ENCODE assay signal across 22 cellular contexts in the genomic region with DNA sequence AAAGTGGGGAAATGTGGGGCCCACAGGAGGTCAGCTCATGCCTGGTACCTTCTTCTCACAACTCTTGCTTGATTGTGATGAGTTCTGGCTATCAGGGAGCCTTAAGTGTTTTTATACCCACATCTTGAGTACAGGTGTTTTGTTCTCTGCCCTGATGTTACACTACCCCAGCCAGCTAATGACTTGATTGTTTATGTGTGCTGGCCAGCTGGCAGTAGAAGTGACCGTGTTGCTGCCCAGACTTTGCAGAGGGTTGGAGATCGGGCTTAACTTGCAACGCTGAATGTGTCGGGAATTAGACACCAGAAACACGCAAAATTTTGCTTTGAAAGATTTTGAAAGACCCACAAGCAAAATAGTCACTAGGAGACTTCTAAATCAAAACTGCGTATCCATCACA. TPM values are rescaled to one million over a fixed set of nuclear protein-coding genes. Genes with fewer than 3 reads are reported as not detected.
DNase-seq lines count a peak whose midpoint lies in the region; ATAC-seq, FAIRE-seq and TF ChIP-seq lines count a peak whose summit lies in the region.
"Had no signal": no experiment of that assay in that cellular context is flagged by ENCODE, and none has a peak within 500 bp of the region (broad histone marks: within the 10 kb centered on the region; RNA-seq: fewer than 3 reads in every experiment).

No MANE protein-coding gene starts in this region.

- H2AFZ ChIP-seq in hepatocyte, result no peak overlapping the region
- H2AFZ ChIP-seq: GM23338 had no signal

- no peaks in the 10 kb centered on the region for H3K9me2 ChIP-seq in hepatocyte (replicated peaks; ENCODE audit: insufficient read depth)

- TF ChIP-seq CTCF in C4-2B (conservative IDR thresholded peaks at IDR 0.05), result no peak
- TF ChIP-seq CTCF in hepatocyte (IDR thresholded peaks at IDR 0.05; ENCODE audit: poor library complexity), result no peak
- TF ChIP-seq CTCF in pancreas (IDR thresholded peaks at IDR 0.05), result no peak

- intact Hi-C loops in pancreas (cut with DNase I), result no loop called here

- H3K27ac ChIP-seq in C4-2B (peak overlapping the region; percentile 27; the same call in 1 of the 2 replicates), angular gyrus (ENCODE audit: low read depth, low read length) (peak overlapping the region; percentile 20), hepatocyte (peak overlapping the region; percentile 47), pancreas (peak overlapping the region in 1 of 4 donors; percentile 2)
- H3K27ac ChIP-seq: BLaER1, KMS-11 had no signal

- FAIRE-seq in pancreas (lab: Jason Lieb, UNC), result no peak
- FAIRE-seq: GM12891 had no signal

- 95% methylated on average over 6 of the region's 6 CpGs for WGBS in hepatocyte (ENCODE audit: low lambda C conversion rate, missing lambda C conversion rate)
- 68% methylated on average over 6 of the region's 6 CpGs; no CpG with 5 or more reads in 1 of the 2 donors for WGBS in pancreas, 2 donors

- H3K4me1 ChIP-seq in hepatocyte (ENCODE audit: insufficient read depth) (peaks cover 5% of the 10 kb centered on the region), pancreas (peaks cover 0 to 5% (median 0%) of the 10 kb centered on the region in 3 donors)
- H3K4me1 ChIP-seq: BLaER1, HAP-1 had no signal

- H4K20me1 ChIP-seq in hepatocyte (ENCODE audit: insufficient read depth, poor library complexity, severe bottlenecking), result no peaks in the 10 kb centered on the region
- H4K20me1 ChIP-seq: BLaER1 had no signal

- no peaks in the 10 kb centered on the region for H3K79me2 ChIP-seq in hepatocyte

- no peak overlapping the region for H3K4me2 ChIP-seq in hepatocyte
- H3K4me2 ChIP-seq: BLaER1, GM23338, KMS-11 had no signal

- H3K4me3 ChIP-seq in hepatocyte, result no peak overlapping the region
- H3K4me3 ChIP-seq in pancreas, result no peak overlapping the region
- H3K4me3 ChIP-seq: BLaER1, GM23338, HAP-1 had no signal

- H3K36me3 ChIP-seq in hepatocyte (replicated peaks; ENCODE audit: insufficient read depth, low read depth) (no peaks in the 10 kb centered on the region), pancreas (no peaks in the 10 kb centered on the region)
- H3K36me3 ChIP-seq: BLaER1, HAP-1 had no signal

- H3K9me3 ChIP-seq in hepatocyte (ENCODE audit: low read depth), result no peaks in the 10 kb centered on the region
- H3K9me3 ChIP-seq in pancreas, result no peaks in the 10 kb centered on the region
- H3K9me3 ChIP-seq: HAP-1 had no signal

- H3K27me3 ChIP-seq in hepatocyte, result no peaks in the 10 kb centered on the region
- H3K27me3 ChIP-seq in pancreas, result no peaks in the 10 kb centered on the region
- H3K27me3 ChIP-seq: BLaER1 had no signal

- DNase-seq in hepatocyte (ENCODE audit: low spot score), result no peak
- no peak for DNase-seq in pancreas
- DNase-seq: CD4-positive, alpha-beta memory T cell; DMS153; IMR-90; NCI-H1105; NCI-H146; NCI-H2029 treated with DMSO at 0.1 percent for 48 hours; NCI-H226; NCI-H510A treated with DMSO at 0.1 percent for 48 hours; NCI-H748 treated with DMSO at 0.1 percent for 48 hours had no signal

- ATAC-seq in pancreas (peak; percentile 29 to 44 (median 38)), HG03159 (IDR thresholded peaks at IDR 0.05; ENCODE audit: unreplicated experiment) (no peak), GM21737 (IDR thresholded peaks at IDR 0.05; ENCODE audit: unreplicated experiment) (no peak), HG03565 (IDR thresholded peaks at IDR 0.05; ENCODE audit: unreplicated experiment) (no peak)
- ATAC-seq: GM23338, Panc1 had no signal

RNA-seq across cellular contexts. Expression of a gene that starts 16.9 kb away (rescaled TPM):
- 0.16 and 0.83 TPM in 2 replicates for total RNA-seq in hepatocyte
- 1.3 and 1.9 TPM in 2 replicates for polyA plus RNA-seq in hepatocyte
- 1 to 10 TPM; 2.8 to 7.5 (median 5.0) TPM for total RNA-seq in pancreas
- polyA plus RNA-seq in pancreas, result 10 to 100 TPM in 1 of 2 donors, 1 to 10 TPM in 1; 6.6 to 19.9 TPM
- total RNA-seq: IMR-90 had no signal

RNA-seq across cellular contexts. Expression of a gene that starts 49.3 kb away (rescaled TPM):
- total RNA-seq in hepatocyte, result 3.0 and 5.8 TPM in 2 replicates
- 7.3 and 8.5 TPM in 2 replicates for polyA plus RNA-seq in hepatocyte
- 10 to 100 TPM in 2 of 6 donors, 1 to 10 TPM in 4; 3.6 to 11.0 (median 7.8) TPM for total RNA-seq in pancreas
- 10 to 100 TPM in 1 of 2 donors, 1 to 10 TPM in 1; 5.4 to 18.1 TPM for polyA plus RNA-seq in pancreas

Comparison
In these comparisons a context has a peak if more than half of its experiments do, and no peak if none do; other contexts are left out.
1. ATAC-seq: peak in pancreas (4 of 4); none in HG03159 (single experiment), GM21737 (single experiment) and HG03565 (single experiment).